In genomic region chr13:39682788-39683187, GRCh38 we compare ENCODE assay signal across 14 cellular contexts. TPM values are rescaled to one million over a fixed set of nuclear protein-coding genes. Genes with fewer than 3 reads are reported as not detected.
DNase-seq lines count a peak whose midpoint lies in the region; ATAC-seq and TF ChIP-seq lines count a peak whose summit lies in the region.
"Had no signal": no experiment of that assay in that cellular context is flagged by ENCODE, and none has a peak within 500 bp of the region (broad histone marks: within the 10 kb centered on the region; RNA-seq: fewer than 3 reads in every experiment).

No MANE protein-coding gene starts in this region.

- DNase-seq in CD4-positive, CD25-positive, alpha-beta regulatory T cell = peak in 2 of 3 donors; percentile 16 to 56
- no peak for DNase-seq in stimulated activated CD4-positive, alpha-beta T cell treated with anti-CD3 and anti-CD28 coated beads, Interleukin-4, amount 100 ng/mL, for 4 hours
- DNase-seq in gastrocnemius medialis = no peak
- no peak for DNase-seq in effector memory CD8-positive, alpha-beta T cell
- DNase-seq in DMS 273 treated with DMSO at 0.1 percent for 48 hours (lab: John Stamatoyannopoulos, UW) = no peak
- DNase-seq: activated CD4-positive, alpha-beta memory T cell treated with anti-CD3 and anti-CD28 coated beads, Interleukin-2, amount 10 ng/mL, durations not matched to agents 7 days and 5 days; endodermal cell; H7; NCI-H524 treated with DMSO at 0.1 percent for 48 hours; upper lobe of left lung had no signal

- H3K9me3 Mint-ChIP-seq in CD4-positive, CD25-positive, alpha-beta regulatory T cell = no peaks in the 10 kb centered on the region
- H3K9me3 Mint-ChIP-seq in effector memory CD8-positive, alpha-beta T cell = no peaks in the 10 kb centered on the region
- H3K9me3 Mint-ChIP-seq: activated CD4-positive, alpha-beta memory T cell treated with anti-CD3 and anti-CD28 coated beads, Interleukin-2, amount 10 ng/mL, durations not matched to agents 7 days and 5 days had no signal

- no peak for TF ChIP-seq CTCF in gastrocnemius medialis (IDR thresholded peaks at IDR 0.05 in 4 of 5, conservative IDR thresholded peaks at IDR 0.05 in 1 of 5)

- H3K27ac Mint-ChIP-seq in CD4-positive, CD25-positive, alpha-beta regulatory T cell = peak overlapping the region in 2 of 3 donors; percentile 5 to 24
- H3K27ac Mint-ChIP-seq in effector memory CD8-positive, alpha-beta T cell = no peak overlapping the region
- H3K27ac Mint-ChIP-seq: activated CD4-positive, alpha-beta memory T cell treated with anti-CD3 and anti-CD28 coated beads, Interleukin-2, amount 10 ng/mL, durations not matched to agents 7 days and 5 days; endodermal cell had no signal

- H3K4me1 ChIP-seq in CD4-positive, CD25-positive, alpha-beta regulatory T cell (ENCODE audit: control insufficient read depth, insufficient read depth, low read length, poor library complexity, severe bottlenecking) = peaks cover 12% of the 10 kb centered on the region
- H3K4me1 ChIP-seq in gastrocnemius medialis = no peaks in the 10 kb centered on the region
- H3K4me1 ChIP-seq: upper lobe of left lung had no signal

- H3K4me3 ChIP-seq in CD4-positive, CD25-positive, alpha-beta regulatory T cell (ENCODE audit: low read depth, low read length) = peak overlapping the region; percentile 38
- no peak overlapping the region for H3K4me3 ChIP-seq in gastrocnemius medialis
- H3K4me3 ChIP-seq: hepatocyte, upper lobe of left lung had no signal

- H3K27me3 ChIP-seq in CD4-positive, CD25-positive, alpha-beta regulatory T cell (ENCODE audit: control insufficient read depth, insufficient read depth, low read length) = no peaks in the 10 kb centered on the region
- no peaks in the 10 kb centered on the region for H3K27me3 ChIP-seq in gastrocnemius medialis
- H3K27me3 ChIP-seq: hepatocyte, upper lobe of left lung had no signal

- ATAC-seq in CD4-positive, CD25-positive, alpha-beta regulatory T cell (ENCODE audit: low read depth in 2 of 2) = peak; percentile 68 to 69
- ATAC-seq in GM18909 (IDR thresholded peaks at IDR 0.05; ENCODE audit: poor library complexity, unreplicated experiment) (peak; percentile 82), HG02571 (IDR thresholded peaks at IDR 0.05; ENCODE audit: unreplicated experiment) (peak; percentile 69), HG03354 (IDR thresholded peaks at IDR 0.05; ENCODE audit: poor library complexity, severe bottlenecking, unreplicated experiment) (peak; percentile 74), gastrocnemius medialis (no peak)
- no peak for ATAC-seq in effector memory CD8-positive, alpha-beta T cell (replicated peaks)

- H3K9me3 ChIP-seq in CD4-positive, CD25-positive, alpha-beta regulatory T cell (ENCODE audit: control insufficient read depth in 2 of 2, low read length in 2 of 2) = no peaks in the 10 kb centered on the region
- H3K9me3 ChIP-seq in gastrocnemius medialis = no peaks in the 10 kb centered on the region
- H3K9me3 ChIP-seq: upper lobe of left lung had no signal

- in situ Hi-C loops in gastrocnemius medialis (cut with MboI; ENCODE audit: low sequenced_read_pairs in 4 of 4) = loop anchor here in 1 of 4 donors (25.0 kb wide), 1 partner anchor 1005 kb away; no protein-coding TSS in a partner anchor

- H3K27ac ChIP-seq in CD4-positive, CD25-positive, alpha-beta regulatory T cell (ENCODE audit: insufficient read depth, low read length, poor library complexity, severe bottlenecking) = peak overlapping the region; percentile 24
- H3K27ac ChIP-seq in gastrocnemius medialis = no peak overlapping the region
- H3K27ac ChIP-seq: hepatocyte, upper lobe of left lung had no signal

- peaks cover 18% of the 10 kb centered on the region for H3K36me3 Mint-ChIP-seq in CD4-positive, CD25-positive, alpha-beta regulatory T cell
- peaks cover 28% of the 10 kb centered on the region for H3K36me3 Mint-ChIP-seq in effector memory CD8-positive, alpha-beta T cell (ENCODE audit: insufficient read depth)

- TF ChIP-seq POLR2A in gastrocnemius medialis (IDR thresholded peaks at IDR 0.05) = no peak

- peaks cover 34% of the 10 kb centered on the region for H3K36me3 ChIP-seq in CD4-positive, CD25-positive, alpha-beta regulatory T cell (ENCODE audit: control insufficient read depth, insufficient read depth, low read length)
- peaks cover 3 to 29% of the 10 kb centered on the region in 2 donors for H3K36me3 ChIP-seq in gastrocnemius medialis

- H3K27me3 Mint-ChIP-seq in CD4-positive, CD25-positive, alpha-beta regulatory T cell = no peaks in the 10 kb centered on the region
- H3K27me3 Mint-ChIP-seq in effector memory CD8-positive, alpha-beta T cell = no peaks in the 10 kb centered on the region
- H3K27me3 Mint-ChIP-seq: activated CD4-positive, alpha-beta memory T cell treated with anti-CD3 and anti-CD28 coated beads, Interleukin-2, amount 10 ng/mL, durations not matched to agents 7 days and 5 days had no signal

- peaks cover 10 to 23% (median 13%) of the 10 kb centered on the region in 4 donors for H3K4me1 Mint-ChIP-seq in CD4-positive, CD25-positive, alpha-beta regulatory T cell
- H3K4me1 Mint-ChIP-seq in effector memory CD8-positive, alpha-beta T cell (ENCODE audit: low read depth in 2 of 2) = no peaks in the 10 kb centered on the region
- H3K4me1 Mint-ChIP-seq: endodermal cell had no signal

- intact Hi-C loops in gastrocnemius medialis (cut with DNase I; ENCODE audit: low total_unique reads) = no loop called here

- no peak overlapping the region for H3K4me3 Mint-ChIP-seq in CD4-positive, CD25-positive, alpha-beta regulatory T cell
- no peak overlapping the region for H3K4me3 Mint-ChIP-seq in effector memory CD8-positive, alpha-beta T cell
- H3K4me3 Mint-ChIP-seq: activated CD4-positive, alpha-beta memory T cell treated with anti-CD3 and anti-CD28 coated beads, Interleukin-2, amount 10 ng/mL, durations not matched to agents 7 days and 5 days; endodermal cell had no signal

RNA-seq across cellular contexts. Expression of gene COG6, which starts 27.3 kb away (rescaled TPM):
- total RNA-seq in CD4-positive, CD25-positive, alpha-beta regulatory T cell = 28.3 TPM
- 10 to 100 TPM; 14.3 to 24.6 (median 19.5) TPM for polyA plus RNA-seq in CD4-positive, CD25-positive, alpha-beta regulatory T cell
- 10 to 100 TPM in 1 of 4 donors, 1 to 10 TPM in 3; 5.4 to 13.5 (median 7.1) TPM for total RNA-seq in gastrocnemius medialis

Comparison
In these comparisons a context has a peak if more than half of its experiments do, and no peak if none do; other contexts are left out.
1. ATAC-seq: peak in CD4-positive, CD25-positive, alpha-beta regulatory T cell (2 of 2), GM18909 (single experiment), HG02571 (single experiment) and HG03354 (single experiment); none in gastrocnemius medialis (0 of 2) and effector memory CD8-positive, alpha-beta T cell (single experiment).
2. DNase-seq: peak in CD4-positive, CD25-positive, alpha-beta regulatory T cell (2 of 3); none in stimulated activated CD4-positive, alpha-beta T cell treated with anti-CD3 and anti-CD28 coated beads, Interleukin-4, amount 100 ng/mL, for 4 hours (0 of 2), gastrocnemius medialis (0 of 2), effector memory CD8-positive, alpha-beta T cell (0 of 3) and DMS 273 treated with DMSO at 0.1 percent for 48 hours (single experiment).
3. H3K27ac Mint-ChIP-seq: peak in CD4-positive, CD25-positive, alpha-beta regulatory T cell (2 of 3); none in effector memory CD8-positive, alpha-beta T cell (0 of 2).